In the genomic region with DNA sequence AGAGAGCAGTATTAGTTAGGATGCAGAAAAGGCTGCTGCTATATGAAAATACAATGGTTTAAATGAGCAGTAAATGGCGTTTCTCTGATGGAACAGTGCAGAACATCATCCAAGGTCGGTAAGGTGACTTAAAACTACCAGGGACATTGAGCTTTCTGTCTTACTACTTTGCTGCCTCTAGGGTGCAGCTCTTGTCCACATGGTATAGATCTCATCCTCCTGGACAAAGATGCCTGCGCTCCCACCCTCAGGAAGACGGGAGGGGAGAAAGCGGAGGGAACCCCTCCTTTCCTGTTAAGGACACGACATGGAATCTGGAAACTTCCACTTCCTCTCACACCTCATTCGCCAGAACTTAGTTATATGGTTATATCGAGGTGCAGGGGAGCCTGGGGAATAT, we compare ENCODE assay signal across 9 cellular contexts.
A peak's percentile ranks its signal among the peaks of the same experiment; 100 is the strongest.
DNase-seq lines count a peak whose midpoint lies in the region; ATAC-seq, FAIRE-seq and TF ChIP-seq lines count a peak whose summit lies in the region.
"Had no signal": no experiment of that assay in that cellular context is flagged by ENCODE, and none has a peak within 500 bp of the region (broad histone marks: within the 10 kb centered on the region; RNA-seq: fewer than 3 reads in every experiment).

No MANE protein-coding gene starts in this region.

- TF ChIP-seq POLR2A in right lobe of liver (IDR thresholded peaks at IDR 0.05): no peak

- no peaks in the 10 kb centered on the region for H3K4me1 ChIP-seq in MM.1S (ENCODE audit: low read length)
- no peaks in the 10 kb centered on the region for H3K4me1 ChIP-seq in right lobe of liver

- no peak overlapping the region for H3K4me3 ChIP-seq in MM.1S (ENCODE audit: low read length)
- H3K4me3 ChIP-seq in right lobe of liver: no peak overlapping the region

- H2AFZ ChIP-seq in MM.1S (ENCODE audit: low read length): no peak overlapping the region

- DNase-seq in D721Med (ENCODE audit: insufficient read length, low spot score) (no peak), MM.1S (peak; percentile 13), right lobe of liver (no peak), occipital lobe (lab: John Stamatoyannopoulos, UW) (no peak), NCI-H187 (lab: John Stamatoyannopoulos, UW) (no peak), AML-193 (lab: John Stamatoyannopoulos, UW) (no peak)

- H3K9ac ChIP-seq in MM.1S (ENCODE audit: low read length): no peak overlapping the region

- TF ChIP-seq CTCF in D721Med (IDR thresholded peaks at IDR 0.05; ENCODE audit: insufficient read depth, missing control alignments) (peak; percentile 42), MM.1S (IDR thresholded peaks at IDR 0.05; ENCODE audit: low read length) (peak; percentile 23), brain (conservative IDR thresholded peaks at IDR 0.05) (peak; percentile 35 to 48), right lobe of liver (IDR thresholded peaks at IDR 0.05) (peak; percentile 40 to 51 (median 45))

- H3K4me2 ChIP-seq in MM.1S (ENCODE audit: low read depth, low read length): no peak overlapping the region

- H3K4me3 Mint-ChIP-seq in brain: no peak overlapping the region
- H3K4me3 Mint-ChIP-seq: stimulated activated naive CD8-positive, alpha-beta T cell treated with anti-CD3 and anti-CD28 coated beads, Interleukin-15, Interleukin-2, amounts not matched to agents 100 ng/mL and 50 ng/mL, for 24 hours had no signal

- intact Hi-C loops in right lobe of liver (cut with DNase I): no loop called here

- ATAC-seq in right lobe of liver: peak; percentile 62 to 90 (median 71)
- no peak for ATAC-seq in GM18867 (IDR thresholded peaks at IDR 0.05; ENCODE audit: unreplicated experiment)

- H3K36me3 ChIP-seq in MM.1S (replicated peaks; ENCODE audit: insufficient read depth, low read length): no peaks in the 10 kb centered on the region
- H3K36me3 ChIP-seq in right lobe of liver: no peaks in the 10 kb centered on the region

- 28% methylated on average over 7 of the region's 8 CpGs for WGBS in right lobe of liver (ENCODE audit: insufficient coverage, low coverage, low lambda C conversion rate, missing lambda C conversion rate)

- no peak for FAIRE-seq in D721Med (lab: Jason Lieb, UNC)

- H3K27ac ChIP-seq in MM.1S (ENCODE audit: low read length) (no peak overlapping the region), right lobe of liver (no peak overlapping the region)

- no peaks in the 10 kb centered on the region for H4K20me1 ChIP-seq in MM.1S (ENCODE audit: insufficient read depth, low read length)

- no peaks in the 10 kb centered on the region for H3K36me3 Mint-ChIP-seq in brain

- H3K79me2 ChIP-seq in MM.1S (ENCODE audit: low read length): no peaks in the 10 kb centered on the region

- H3K27me3 ChIP-seq in MM.1S (replicated peaks; ENCODE audit: insufficient read depth, low read length) (no peaks in the 10 kb centered on the region), right lobe of liver (no peaks in the 10 kb centered on the region)

- H3K27ac Mint-ChIP-seq in brain: peak overlapping the region; percentile 17 to 89 (median 77)
- H3K27ac Mint-ChIP-seq: stimulated activated naive CD8-positive, alpha-beta T cell treated with anti-CD3 and anti-CD28 coated beads, Interleukin-15, Interleukin-2, amounts not matched to agents 100 ng/mL and 50 ng/mL, for 24 hours had no signal

- peaks cover 0 to 23% (median 0%) of the 10 kb centered on the region in 5 experiments for H3K9me3 Mint-ChIP-seq in brain
- H3K9me3 Mint-ChIP-seq: stimulated activated naive CD8-positive, alpha-beta T cell treated with anti-CD3 and anti-CD28 coated beads, Interleukin-15, Interleukin-2, amounts not matched to agents 100 ng/mL and 50 ng/mL, for 24 hours had no signal

- H3K9me2 ChIP-seq in MM.1S (replicated peaks; ENCODE audit: insufficient read depth, low read length): no peaks in the 10 kb centered on the region

- H3K9me3 ChIP-seq in MM.1S (replicated peaks; ENCODE audit: insufficient read depth, low read length): no peaks in the 10 kb centered on the region
- no peaks in the 10 kb centered on the region for H3K9me3 ChIP-seq in right lobe of liver

- peaks cover 7% of the 10 kb centered on the region for H3K27me3 Mint-ChIP-seq in brain

- peaks cover 28% of the 10 kb centered on the region for H3K4me1 Mint-ChIP-seq in brain

- no peaks in the 10 kb centered on the region for H3F3A ChIP-seq in MM.1S (ENCODE audit: insufficient read depth, low read length)
